Comparison of ENCODE assay signal across 22 cellular contexts in the genomic region with DNA sequence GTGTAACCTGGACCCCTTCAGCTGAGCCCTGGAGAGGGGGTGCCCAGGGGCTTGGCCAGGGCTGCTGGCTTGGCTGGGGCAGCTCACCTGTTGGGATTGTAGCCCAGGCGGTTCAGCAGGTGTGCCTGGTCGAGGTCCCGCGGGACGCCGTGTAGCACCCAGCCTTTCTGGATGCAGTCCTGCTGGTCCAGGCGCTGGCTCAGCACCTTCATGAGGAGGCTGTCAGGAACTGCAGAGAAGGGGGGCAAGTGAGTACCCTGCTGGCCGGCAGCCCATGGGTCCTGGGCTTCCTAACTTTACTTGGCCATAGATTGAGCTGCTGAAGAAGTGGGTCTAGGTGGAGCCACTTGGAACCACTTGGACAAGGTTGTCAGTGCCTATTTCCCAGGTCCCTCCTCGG.
"Had no signal": no experiment of that assay in that cellular context is flagged by ENCODE, and none has a peak within 500 bp of the region (broad histone marks: within the 10 kb centered on the region; RNA-seq: fewer than 3 reads in every experiment).

No MANE protein-coding gene starts in this region.

- H3K4me3 Mint-ChIP-seq: activated CD4-positive, alpha-beta T cell treated with anti-CD3 and anti-CD28 coated beads, Interleukin-2, amount 10 ng/mL, durations not matched to agents 24 days and 14 days; brain; central memory CD8-positive, alpha-beta T cell; T-helper 1 cell treated with Interleukin-12 subunit alpha and Interleukin-12 subunit beta and Interleukin-4 antibody, amounts not matched to agents 30 μg/mL and 1 μg/mL, for 36 hours had no signal

- DNase-seq: activated CD4-positive, alpha-beta T cell treated with anti-CD3 and anti-CD28 coated beads for 1 hour; activated CD4-positive, alpha-beta T cell treated with anti-CD3 and anti-CD28 coated beads, Interleukin-2, amount 10 ng/mL, durations not matched to agents 24 days and 14 days; activated CD4-positive, alpha-beta T cell treated with anti-CD3 and anti-CD28 coated beads, Interleukin-2, amount 50 U/mL, for 48 hours; activated naive CD4-positive, alpha-beta T cell treated with Interleukin-2 at 50 U/mL for 16 hours; activated T-cell treated with anti-CD3 and anti-CD28 coated beads, Interleukin-2, amount 50 U/mL, for 1 hour; amygdala; Karpas-422; MM.1S; NCI-H1105 treated with DMSO at 0.1 percent for 48 hours; NCI-H1436 treated with DMSO at 0.1 percent for 48 hours; NCI-H187; NCI-H2081; NCI-H446; NCI-H524; SHP77 had no signal

- H3K4me3 ChIP-seq: K562, SJSA1 had no signal

- H3K27ac ChIP-seq: SJSA1 had no signal

- H3K9me3 Mint-ChIP-seq: activated naive CD4-positive, alpha-beta T cell treated with anti-CD3 and anti-CD28 coated beads, Interleukin-2, amount 50 U/mL, for 72 hours; central memory CD8-positive, alpha-beta T cell had no signal

- H3K4me1 ChIP-seq: SJSA1 had no signal

- H3K4me1 Mint-ChIP-seq: brain; central memory CD8-positive, alpha-beta T cell had no signal

- H3K36me3 ChIP-seq: SJSA1 had no signal

- H3K27ac Mint-ChIP-seq: activated CD4-positive, alpha-beta T cell treated with anti-CD3 and anti-CD28 coated beads, Interleukin-2, amount 10 ng/mL, durations not matched to agents 24 days and 14 days; activated naive CD4-positive, alpha-beta T cell treated with anti-CD3 and anti-CD28 coated beads, Interleukin-2, amount 50 U/mL, for 72 hours; brain; T-helper 1 cell treated with Interleukin-12 subunit alpha and Interleukin-12 subunit beta and Interleukin-4 antibody, amounts not matched to agents 30 μg/mL and 1 μg/mL, for 36 hours had no signal

- H3K9me3 ChIP-seq: SJSA1 had no signal

- ATAC-seq: activated naive CD4-positive, alpha-beta T cell treated with anti-CD3 and anti-CD28 coated beads, Interleukin-2, amount 50 U/mL, for 72 hours; K562; SK-N-SH treated with all-trans-retinoic acid at 6 μM for 48 hours had no signal
